Comparison of ENCODE assay signal across 9 cellular contexts in genomic region chr19:45766919-45767346, GRCh38. TPM values are rescaled to one million over a fixed set of nuclear protein-coding genes. Genes with fewer than 3 reads are reported as not detected.
DNase-seq lines count a peak whose midpoint lies in the region; ATAC-seq and TF ChIP-seq lines count a peak whose summit lies in the region.
"Had no signal": no experiment of that assay in that cellular context is flagged by ENCODE, and none has a peak within 500 bp of the region (broad histone marks: within the 10 kb centered on the region; RNA-seq: fewer than 3 reads in every experiment).

No MANE protein-coding gene starts in this region.

- H2AFZ ChIP-seq in H9 (ENCODE audit: low read length) = no peak overlapping the region

- TF ChIP-seq CTCF in H9 (conservative IDR thresholded peaks at IDR 0.05) (no peak), body of pancreas (IDR thresholded peaks at IDR 0.05) (no peak), spleen (IDR thresholded peaks at IDR 0.05 in 8 of 11, conservative IDR thresholded peaks at IDR 0.05 in 3 of 11) (no peak)

- no peak overlapping the region for H3K4ac ChIP-seq in H9 (ENCODE audit: low read depth, low read length)

- no peak overlapping the region for H3K9ac ChIP-seq in H9 (ENCODE audit: extremely low read depth, insufficient read length, low read length)

- H3K4me3 ChIP-seq in body of pancreas (peak overlapping the region; percentile 60 to 80), iPS-18c (ENCODE audit: insufficient read depth, low read depth, low read length) (peak overlapping the region; percentile 91), spleen (peak overlapping the region; percentile 49 to 86 (median 80))

- H2BK120ac ChIP-seq in H9 (ENCODE audit: low read depth, low read length, poor library complexity, severe bottlenecking) = no peak overlapping the region

- no peaks in the 10 kb centered on the region for H3K79me2 ChIP-seq in H9 (ENCODE audit: insufficient read depth, low read length)

- no peak overlapping the region for H3K56ac ChIP-seq in H9 (ENCODE audit: insufficient read length, low read depth, low read length)

- H3K14ac ChIP-seq in H9 (ENCODE audit: insufficient read depth, low read length) = peak overlapping the region; percentile 64

- H3K4me3 Mint-ChIP-seq in H9 = peak overlapping the region; percentile 91 to 94

- TF ChIP-seq POLR2A in body of pancreas (IDR thresholded peaks at IDR 0.05) (no peak), spleen (IDR thresholded peaks at IDR 0.05) (no peak)

- no peak overlapping the region for H3T11ph ChIP-seq in H9 (ENCODE audit: low read length)

- H3K23me2 ChIP-seq in H9 (ENCODE audit: insufficient read length, low read depth, low read length, poor library complexity, severe bottlenecking) = peaks cover 20% of the 10 kb centered on the region

- ATAC-seq in body of pancreas (no peak), esophagus mucosa (no peak), left lobe of liver (no peak)
- ATAC-seq: activated naive CD4-positive, alpha-beta T cell treated with anti-CD3 and anti-CD28 coated beads, Interleukin-2, amount 50 U/mL, for 72 hours had no signal

- H3K23ac ChIP-seq in H9 (ENCODE audit: insufficient read length, low read depth, low read length) = no peak overlapping the region

- H3K9me3 Mint-ChIP-seq in H9 = no peaks in the 10 kb centered on the region; a peak in 1 of 5 replicates
- H3K9me3 Mint-ChIP-seq: activated naive CD4-positive, alpha-beta T cell treated with anti-CD3 and anti-CD28 coated beads, Interleukin-2, amount 50 U/mL, for 72 hours had no signal

- peak overlapping the region; percentile 21 for H3K18ac ChIP-seq in H9 (ENCODE audit: insufficient read length, low read depth, low read length)

- H4K91ac ChIP-seq in H9 (ENCODE audit: insufficient read length, low read depth, low read length) = no peak overlapping the region

- intact Hi-C loops in body of pancreas (cut with DNase I) (no loop called here), spleen (cut with DNase I; ENCODE audit: low total_unique reads) (no loop called here)

- H3K36me3 ChIP-seq in body of pancreas (replicated peaks in 1 of 2; ENCODE audit: insufficient read depth in 1 of 2, low read depth in 2 of 2) = no peaks in the 10 kb centered on the region
- no peaks in the 10 kb centered on the region for H3K36me3 ChIP-seq in spleen

- H3K27me3 ChIP-seq in H9 (ENCODE audit: insufficient read depth, low read length) (no peaks in the 10 kb centered on the region), body of pancreas (no peaks in the 10 kb centered on the region), spleen (replicated peaks in 1 of 7) (peaks cover 0 to 88% (median 11%) of the 10 kb centered on the region in 7 donors)

- peak overlapping the region; percentile 72 for H3K4me2 ChIP-seq in H9 (ENCODE audit: insufficient read depth, insufficient read length, low read length)

- H4K8ac ChIP-seq in H9 (replicated peaks; ENCODE audit: insufficient read length, low read depth, low read length) = no peak overlapping the region

- H3K4me1 ChIP-seq in H9 (ENCODE audit: insufficient read depth, low read length) (peaks cover 3% of the 10 kb centered on the region; the same call in 1 of the 2 replicates), body of pancreas (peaks cover 58% of the 10 kb centered on the region), spleen (peaks cover 3 to 75% (median 46%) of the 10 kb centered on the region in 6 donors)

- no peak overlapping the region for H2BK5ac ChIP-seq in H9 (ENCODE audit: insufficient read length, low read length)

- peaks cover 0 to 6% (median 0%) of the 10 kb centered on the region in 3 experiments; a peak in 2 of 7 replicates for H3K36me3 Mint-ChIP-seq in H9 (ENCODE audit: insufficient read depth in 1 of 3, low read depth in 3 of 3)
- H3K36me3 Mint-ChIP-seq: activated naive CD4-positive, alpha-beta T cell treated with anti-CD3 and anti-CD28 coated beads, Interleukin-2, amount 50 U/mL, for 72 hours had no signal

- no peak overlapping the region for H3K27ac Mint-ChIP-seq in H9
- H3K27ac Mint-ChIP-seq: activated naive CD4-positive, alpha-beta T cell treated with anti-CD3 and anti-CD28 coated beads, Interleukin-2, amount 50 U/mL, for 72 hours had no signal

- H2BK15ac ChIP-seq in H9 (ENCODE audit: low read depth, low read length) = no peak overlapping the region

- no peak overlapping the region for H4K5ac ChIP-seq in H9 (ENCODE audit: insufficient read length, low read depth, low read length)

- H3K27ac ChIP-seq in H9 (ENCODE audit: insufficient read length, low read depth, low read length) = no peak overlapping the region
- H3K27ac ChIP-seq in body of pancreas = peak overlapping the region; percentile 93 to 98 (median 98)
- H3K27ac ChIP-seq in spleen = peak overlapping the region in 7 of 8 donors; percentile 87 to 90 (median 88)

- no peaks in the 10 kb centered on the region for H4K20me1 ChIP-seq in H9 (ENCODE audit: control insufficient read depth, insufficient read depth, insufficient read length)

- H3K4me1 Mint-ChIP-seq in H9 = peaks cover 13 to 34% of the 10 kb centered on the region in 2 experiments

- H2BK12ac ChIP-seq in H9 (ENCODE audit: insufficient read length, low read depth, low read length) = no peak overlapping the region

- WGBS in H9 (ENCODE audit: extremely low coverage, insufficient read length, low lambda C conversion rate) = no CpG with 5 or more reads among the region's 22 CpGs
- 21% methylated on average over 22 of the region's 22 CpGs; no CpG with 5 or more reads in 1 of the 2 donors for WGBS in body of pancreas, 2 donors
- WGBS in spleen, 5 donors = 56 to 69% (median 64%) methylated on average over 14 to 22 of the region's 22 CpGs

- H3K9me3 ChIP-seq in H9 (ENCODE audit: control insufficient read depth, low read depth, low read length) (no peaks in the 10 kb centered on the region), body of pancreas (no peaks in the 10 kb centered on the region), iPS-18c (ENCODE audit: control insufficient read depth, insufficient read depth, low read length) (peaks cover 2% of the 10 kb centered on the region), spleen (no peaks in the 10 kb centered on the region)

- DNase-seq in H9 = no peak
- peak in 2 of 4 donors; percentile 32 to 54 for DNase-seq in body of pancreas
- DNase-seq in spleen = no peak
- no peak for DNase-seq in NOMO-1 treated with dmso at 0.1 percent for 144 hours (lab: John Stamatoyannopoulos, UW; ENCODE audit: unreplicated experiment)
- no peak for DNase-seq in left lobe of liver (ENCODE audit: low spot score)
- DNase-seq in superior temporal gyrus (ENCODE audit: extremely low spot score) = no peak

- H2AK5ac ChIP-seq in H9 (ENCODE audit: insufficient read length, low read length) = no peak overlapping the region

- no peak overlapping the region for H2BK20ac ChIP-seq in H9 (ENCODE audit: low read depth, low read length, poor library complexity, severe bottlenecking)

- peaks cover 9% of the 10 kb centered on the region for H3K27me3 Mint-ChIP-seq in H9 (ENCODE audit: low read depth)

- H3K79me1 ChIP-seq in H9 (ENCODE audit: insufficient read depth, low read depth, low read length, poor library complexity, severe bottlenecking) = no peaks in the 10 kb centered on the region

RNA-seq across cellular contexts. Expression of gene SIX5, which starts 2.1 kb away (rescaled TPM):
- total RNA-seq in H9 (2021) (41.6 and 41.7 TPM in 2 replicates), body of pancreas (10 to 100 TPM; 21.0 to 60.3 TPM), spleen (10 to 100 TPM in 2 of 7 donors, 1 to 10 TPM in 5; 6.5 to 13.2 (median 8.5) TPM), esophagus mucosa (8.8 TPM), left lobe of liver (12.1 TPM)
- 1 to 10 TPM; 4.4 to 8.9 (median 5.2) TPM for polyA plus RNA-seq in spleen

RNA-seq across cellular contexts. Expression of gene DMPK, which starts 15.4 kb away (rescaled TPM):
- total RNA-seq in H9 (2021) (63.9 and 67.4 TPM in 2 replicates), body of pancreas (10 to 100 TPM; 57.9 to 81.4 TPM), spleen (10 to 100 TPM; 22.2 to 54.6 (median 32.7) TPM), esophagus mucosa (15.5 TPM), left lobe of liver (7.8 TPM)
- 100 to 1,000 TPM in 1 of 3 donors, 10 to 100 TPM in 2; 17.9 to 147 (median 38.1) TPM for polyA plus RNA-seq in spleen

RNA-seq across cellular contexts. Expression of gene DMWD, which starts 25.7 kb away (rescaled TPM):
- total RNA-seq in H9 (2021) (70.7 and 75.1 TPM in 2 replicates), body of pancreas (10 to 100 TPM; 19.7 to 20.4 TPM), spleen (10 to 100 TPM; 35.1 to 57.0 (median 48.4) TPM), esophagus mucosa (17.4 TPM), left lobe of liver (13.9 TPM)
- 10 to 100 TPM in 1 of 3 donors, 1 to 10 TPM in 2; 6.4 to 36.1 (median 6.7) TPM for polyA plus RNA-seq in spleen

RNA-seq across cellular contexts. Expression of gene MEIOSIN, which starts 33.7 kb away (rescaled TPM):
- 0.07 TPM in 1 of 2 replicates, not detected in the other for total RNA-seq in H9 (2021)
- total RNA-seq in body of pancreas = not detected
- not detected for total RNA-seq in spleen
- polyA plus RNA-seq in spleen = under 1 TPM in 1 of 3 donors, not detected in 2; 0.02 TPM
- total RNA-seq in esophagus mucosa = not detected
- not detected for total RNA-seq in left lobe of liver

RNA-seq across cellular contexts. Expression of gene FBXO46, which starts 36.2 kb away (rescaled TPM):
- total RNA-seq in H9 (2021) = 43.6 and 43.9 TPM in 2 replicates
- 10 to 100 TPM in 1 of 2 donors, 1 to 10 TPM in 1; 7.8 to 11.9 TPM for total RNA-seq in body of pancreas
- 10 to 100 TPM; 12.8 to 28.1 (median 23.6) TPM for total RNA-seq in spleen
- polyA plus RNA-seq in spleen = 10 to 100 TPM in 2 of 3 donors, 1 to 10 TPM in 1; 8.8 to 14.4 (median 10.4) TPM
- 30.3 TPM for total RNA-seq in esophagus mucosa
- total RNA-seq in left lobe of liver = 8.2 TPM
